Comparison of ENCODE assay signal across 9 cellular contexts in the genomic region with DNA sequence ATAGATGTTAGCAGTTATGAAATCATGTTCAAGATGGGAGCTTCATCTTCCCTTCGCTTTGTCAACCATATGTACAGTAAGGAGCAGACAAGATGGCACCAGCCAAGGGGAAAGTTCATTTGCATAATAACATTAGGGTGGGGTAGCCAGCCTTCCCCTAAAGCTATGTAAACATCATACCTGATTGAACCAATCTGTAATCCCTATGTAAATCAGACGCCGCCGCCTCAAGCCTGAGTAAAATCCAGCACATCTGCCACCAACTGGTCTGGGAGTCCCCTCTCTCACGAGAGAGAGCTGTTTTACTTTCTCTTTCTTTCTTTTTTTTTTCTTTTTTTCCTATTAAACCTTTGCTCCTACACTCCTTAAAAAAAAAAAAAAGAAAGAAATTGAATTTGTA. TPM values are rescaled to one million over a fixed set of nuclear protein-coding genes. Genes with fewer than 3 reads are reported as not detected.
DNase-seq lines count a peak whose midpoint lies in the region; ATAC-seq and TF ChIP-seq lines count a peak whose summit lies in the region.
"Had no signal": no experiment of that assay in that cellular context is flagged by ENCODE, and none has a peak within 500 bp of the region (broad histone marks: within the 10 kb centered on the region; RNA-seq: fewer than 3 reads in every experiment).

No MANE protein-coding gene starts in this region.

- no peak overlapping the region for H3K4me3 Mint-ChIP-seq in MCF 10A (ENCODE audit: unreplicated experiment)

- H3K4me3 ChIP-seq in GM08714 (ENCODE audit: low read length) (peak overlapping the region; percentile 35), breast epithelium (no peak overlapping the region), body of pancreas (no peak overlapping the region)

- H3K4me1 ChIP-seq in breast epithelium (no peaks in the 10 kb centered on the region), body of pancreas (no peaks in the 10 kb centered on the region)

- POLR2A ChIA-PET in MCF 10A (lab: Yijun Ruan, JAX): no interaction called here

- peaks cover 5% of the 10 kb centered on the region for H3K4me1 Mint-ChIP-seq in MCF 10A (ENCODE audit: insufficient read depth, unreplicated experiment)

- ATAC-seq in GM21619 (IDR thresholded peaks at IDR 0.05; ENCODE audit: unreplicated experiment) (peak; percentile 56), body of pancreas (no peak)

- BruUV-seq in MCF 10A (replicated peaks; lab: Mats Ljungman, UMichigan): no TSS peak

- CTCF ChIA-PET in MCF 10A (lab: Yijun Ruan, JAX): interaction anchor here (0.6 to 9.2 kb wide), 6 partner anchors 12 to 228 kb away, joined by 3 to 104 read pairs (median 4); partner anchors contain the start of gene CDC23

- TF ChIP-seq POLR2A in breast epithelium (IDR thresholded peaks at IDR 0.05) (no peak), body of pancreas (IDR thresholded peaks at IDR 0.05) (no peak)

- H3K27ac ChIP-seq in breast epithelium: no peak overlapping the region
- no peak overlapping the region for H3K27ac ChIP-seq in body of pancreas

- intact Hi-C loops in breast epithelium (cut with DNase I; ENCODE audit: low total_unique reads): no loop called here
- intact Hi-C loops in body of pancreas (cut with DNase I): no loop called here
- intact Hi-C loops in MCF 10A (cut with micrococcal nuclease): no loop called here

- H3K9me3 ChIP-seq in breast epithelium (no peaks in the 10 kb centered on the region), body of pancreas (no peaks in the 10 kb centered on the region)

- peaks cover 87% of the 10 kb centered on the region for H3K36me3 Mint-ChIP-seq in MCF 10A (ENCODE audit: insufficient read depth, unreplicated experiment)

- H3K27me3 ChIP-seq in breast epithelium (no peaks in the 10 kb centered on the region), body of pancreas (no peaks in the 10 kb centered on the region)

- 83 to 88% methylated on average over 5 of the region's 5 CpGs for WGBS in body of pancreas, 2 donors

- no peaks in the 10 kb centered on the region for H3K27me3 Mint-ChIP-seq in MCF 10A (ENCODE audit: insufficient read depth, unreplicated experiment)

- no peak for TF ChIP-seq CTCF in breast epithelium (IDR thresholded peaks at IDR 0.05)
- TF ChIP-seq CTCF in body of pancreas (IDR thresholded peaks at IDR 0.05): no peak
- no peak for TF ChIP-seq CTCF in MCF 10A (IDR thresholded peaks at IDR 0.05; ENCODE audit: unreplicated experiment)

- no peak overlapping the region for H3K27ac Mint-ChIP-seq in MCF 10A (ENCODE audit: low read depth, unreplicated experiment)

- DNase-seq in NCI-H2227 treated with DMSO at 0.1 percent for 48 hours (lab: John Stamatoyannopoulos, UW) (peak; percentile 31), fibroblast of the conjunctiva (ENCODE audit: low read depth) (peak; percentile 1), LoVo (ENCODE audit: low spot score) (no peak), breast epithelium (ENCODE audit: low spot score in 2 of 2) (no peak), body of pancreas (no peak), MCF 10A (ENCODE audit: unreplicated experiment) (no peak)
- DNase-seq: NCI-H510A treated with DMSO at 0.1 percent for 48 hours had no signal

- no peaks in the 10 kb centered on the region for H3K9me3 Mint-ChIP-seq in MCF 10A (ENCODE audit: unreplicated experiment)

- H3K36me3 ChIP-seq in breast epithelium (no peaks in the 10 kb centered on the region), body of pancreas (replicated peaks in 1 of 2; ENCODE audit: insufficient read depth in 1 of 2, low read depth in 2 of 2) (peaks cover 0 to 4% of the 10 kb centered on the region in 2 donors)

RNA-seq across cellular contexts. Expression of gene REEP2, which starts 30.8 kb away (rescaled TPM):
- total RNA-seq in breast epithelium: 1 to 10 TPM in 1 of 3 donors, under 1 TPM in 2; 0.88 to 2.7 (median 0.98) TPM
- total RNA-seq in body of pancreas: 10 to 100 TPM in 1 of 2 donors, 1 to 10 TPM in 1; 1.8 to 11.2 TPM
- total RNA-seq in MCF 10A (2022): 0.77 and 0.81 TPM in 2 replicates

RNA-seq across cellular contexts. Expression of gene KDM3B, which starts 55.5 kb away (rescaled TPM):
- total RNA-seq in breast epithelium: 10 to 100 TPM; 61.3 to 85.0 (median 66.5) TPM
- total RNA-seq in body of pancreas: 10 to 100 TPM; 29.7 to 42.3 TPM
- 57.8 and 59.0 TPM in 2 replicates for total RNA-seq in MCF 10A (2022)

RNA-seq across cellular contexts. Expression of gene EGR1, which starts 57.3 kb away (rescaled TPM):
- total RNA-seq in breast epithelium: 10 to 100 TPM; 11.8 to 61.0 (median 18.4) TPM
- total RNA-seq in body of pancreas: 100 to 1,000 TPM in 1 of 2 donors, 10 to 100 TPM in 1; 51.1 to 139 TPM
- 92.3 and 189 TPM in 2 replicates for total RNA-seq in MCF 10A (2022)

Comparison
In these comparisons a context has a peak if more than half of its experiments do, and no peak if none do; other contexts are left out.
1. DNase-seq: peak in NCI-H2227 treated with DMSO at 0.1 percent for 48 hours (single experiment) and fibroblast of the conjunctiva (single experiment); none in LoVo (single experiment), breast epithelium (0 of 2), body of pancreas (0 of 4) and MCF 10A (single experiment).